In genomic region chr3:81419196-81419595, GRCh38 we compare ENCODE assay signal across 8 cellular contexts.
DNase-seq lines count a peak whose midpoint lies in the region; ATAC-seq and TF ChIP-seq lines count a peak whose summit lies in the region.

No MANE protein-coding gene starts in this region.

- no peak for ATAC-seq in stimulated activated naive CD8-positive, alpha-beta T cell treated with anti-CD3 and anti-CD28 coated beads, Interleukin-15, Interleukin-2, amounts not matched to agents 100 U/mL and 50 U/mL, for 24 hours

- H3K36me3 Mint-ChIP-seq in nephron progenitor cell (ENCODE audit: low read depth), result no peaks in the 10 kb centered on the region
- H3K36me3 Mint-ChIP-seq in activated T-helper 2 cell treated with anti-CD3 and anti-CD28 coated beads, Interferon-gamma antibody, Interleukin-2, Interleukin-4, amounts not matched to agents 10 μg/mL and 5 μg/mL and 100 μg/mL, durations not matched to agents 14 hours and 24 hours and 36 hours (ENCODE audit: low read depth), result no peaks in the 10 kb centered on the region

- no peaks in the 10 kb centered on the region for H3K27me3 Mint-ChIP-seq in nephron progenitor cell (ENCODE audit: low read depth, poor library complexity)
- H3K27me3 Mint-ChIP-seq in activated T-helper 2 cell treated with anti-CD3 and anti-CD28 coated beads, Interferon-gamma antibody, Interleukin-2, Interleukin-4, amounts not matched to agents 10 μg/mL and 5 μg/mL and 100 μg/mL, durations not matched to agents 14 hours and 24 hours and 36 hours (ENCODE audit: low read depth), result no peaks in the 10 kb centered on the region

- DNase-seq in DMS 273 (lab: John Stamatoyannopoulos, UW; ENCODE audit: unreplicated experiment) (peak; percentile 15), DMS 273 treated with DMSO at 0.1 percent for 48 hours (lab: John Stamatoyannopoulos, UW) (no peak), LHCN-M2 (ENCODE audit: low read depth) (peak; percentile 5), T47D (ENCODE audit: low read depth in 1 of 2, low spot score in 1 of 2) (peak; percentile 9 to 10), nephron progenitor cell (no peak)
- no peak for DNase-seq in activated T-helper 2 cell treated with anti-CD3 and anti-CD28 coated beads, Interferon-gamma antibody, Interleukin-2, Interleukin-4, amounts not matched to agents 10 μg/mL and 5 μg/mL and 100 μg/mL, durations not matched to agents 14 hours and 24 hours and 36 hours (ENCODE audit: low spot score)
- no peak for DNase-seq in stimulated activated naive CD8-positive, alpha-beta T cell treated with anti-CD3 and anti-CD28 coated beads, Interleukin-15, Interleukin-2, amounts not matched to agents 100 U/mL and 50 U/mL, for 24 hours
- no peak for DNase-seq in stimulated activated CD4-positive, alpha-beta T cell treated with anti-CD3 and anti-CD28 coated beads, Interleukin-12 subunit alpha, Interleukin-12 subunit beta, amount 100 ng/mL, for 4 hours

- TF ChIP-seq CTCF in nephron progenitor cell (IDR thresholded peaks at IDR 0.05), result peak; percentile 44

- H3K27ac Mint-ChIP-seq in nephron progenitor cell, result no peak overlapping the region
- no peak overlapping the region for H3K27ac Mint-ChIP-seq in activated T-helper 2 cell treated with anti-CD3 and anti-CD28 coated beads, Interferon-gamma antibody, Interleukin-2, Interleukin-4, amounts not matched to agents 10 μg/mL and 5 μg/mL and 100 μg/mL, durations not matched to agents 14 hours and 24 hours and 36 hours

- H3K4me1 Mint-ChIP-seq in nephron progenitor cell, result no peaks in the 10 kb centered on the region
- no peaks in the 10 kb centered on the region for H3K4me1 Mint-ChIP-seq in activated T-helper 2 cell treated with anti-CD3 and anti-CD28 coated beads, Interferon-gamma antibody, Interleukin-2, Interleukin-4, amounts not matched to agents 10 μg/mL and 5 μg/mL and 100 μg/mL, durations not matched to agents 14 hours and 24 hours and 36 hours (ENCODE audit: low read depth)

- intact Hi-C loops in activated T-helper 2 cell treated with anti-CD3 and anti-CD28 coated beads, Interferon-gamma antibody, Interleukin-2, Interleukin-4, amounts not matched to agents 10 μg/mL and 5 μg/mL and 100 μg/mL, durations not matched to agents 14 hours and 24 hours and 36 hours (cut with micrococcal nuclease), result no loop called here

- no peaks in the 10 kb centered on the region for H3K9me3 Mint-ChIP-seq in nephron progenitor cell
- H3K9me3 Mint-ChIP-seq in activated T-helper 2 cell treated with anti-CD3 and anti-CD28 coated beads, Interferon-gamma antibody, Interleukin-2, Interleukin-4, amounts not matched to agents 10 μg/mL and 5 μg/mL and 100 μg/mL, durations not matched to agents 14 hours and 24 hours and 36 hours, result no peaks in the 10 kb centered on the region

- in situ Hi-C loops in T47D (cut with HindIII; ENCODE audit: low pct_unique_long_range_greater_than_20kb, low sequenced_read_pairs), result no loop called here

- H3K4me3 Mint-ChIP-seq in nephron progenitor cell, result no peak overlapping the region
- H3K4me3 Mint-ChIP-seq in activated T-helper 2 cell treated with anti-CD3 and anti-CD28 coated beads, Interferon-gamma antibody, Interleukin-2, Interleukin-4, amounts not matched to agents 10 μg/mL and 5 μg/mL and 100 μg/mL, durations not matched to agents 14 hours and 24 hours and 36 hours (ENCODE audit: low read depth), result no peak overlapping the region

Comparison
In these comparisons a context has a peak if more than half of its experiments do, and no peak if none do; other contexts are left out.
1. DNase-seq: peak in DMS 273 (single experiment), LHCN-M2 (single experiment) and T47D (2 of 2); none in DMS 273 treated with DMSO at 0.1 percent for 48 hours (single experiment), nephron progenitor cell (single experiment), activated T-helper 2 cell treated with anti-CD3 and anti-CD28 coated beads, Interferon-gamma antibody, Interleukin-2, Interleukin-4, amounts not matched to agents 10 μg/mL and 5 μg/mL and 100 μg/mL, durations not matched to agents 14 hours and 24 hours and 36 hours (single experiment), stimulated activated naive CD8-positive, alpha-beta T cell treated with anti-CD3 and anti-CD28 coated beads, Interleukin-15, Interleukin-2, amounts not matched to agents 100 U/mL and 50 U/mL, for 24 hours (single experiment) and stimulated activated CD4-positive, alpha-beta T cell treated with anti-CD3 and anti-CD28 coated beads, Interleukin-12 subunit alpha, Interleukin-12 subunit beta, amount 100 ng/mL, for 4 hours (single experiment).